8 cellular contexts compared by ENCODE assay signal in the genomic region with DNA sequence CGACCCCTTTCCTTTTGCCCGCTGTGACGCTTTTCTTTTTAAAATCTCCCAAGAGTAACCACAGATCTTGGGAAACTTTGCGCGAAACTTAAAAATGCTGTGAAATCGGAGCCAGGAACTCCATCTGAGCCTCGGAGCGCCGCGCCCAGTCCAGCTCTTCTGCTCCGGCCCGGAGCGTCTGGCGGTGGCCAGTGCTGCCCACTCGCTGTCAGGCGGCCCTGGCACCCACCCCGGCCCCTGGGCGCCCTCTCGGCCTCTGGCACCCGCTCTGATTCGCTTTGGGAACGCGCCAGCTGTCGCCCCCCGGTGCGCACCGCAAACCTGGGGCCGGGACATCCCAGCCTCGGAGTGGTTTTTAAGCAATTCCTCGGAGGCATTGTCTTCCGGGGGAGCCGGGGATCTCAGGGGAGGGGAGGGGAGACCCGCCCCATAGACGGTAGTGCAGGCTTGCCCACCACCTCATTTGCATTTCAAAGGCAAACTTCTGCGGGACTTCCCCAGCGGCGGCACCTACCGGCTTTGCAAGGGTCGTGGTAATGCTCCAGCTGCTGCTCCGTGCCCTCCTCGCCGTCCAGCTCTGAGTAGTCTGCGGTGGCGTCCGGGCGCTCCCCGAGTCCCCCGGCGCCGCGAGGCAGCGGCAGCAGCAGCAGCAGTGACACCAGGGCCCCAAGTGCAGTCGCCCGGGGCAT. TPM values are rescaled to one million over a fixed set of nuclear protein-coding genes. Genes with fewer than 3 reads are reported as not detected.
A peak's percentile ranks its signal among the peaks of the same experiment; 100 is the strongest.
DNase-seq lines count a peak whose midpoint lies in the region; ATAC-seq and TF ChIP-seq lines count a peak whose summit lies in the region.

No MANE protein-coding gene starts in this region.

- no peak overlapping the region for H3K4ac ChIP-seq in IMR-90 (ENCODE audit: low read depth, low read length)

- no peak overlapping the region for H3K14ac ChIP-seq in IMR-90 (replicated peaks; ENCODE audit: low read depth, low read length)

- no peak overlapping the region for H2BK120ac ChIP-seq in IMR-90 (ENCODE audit: low read depth, low read length)

- H2BK15ac ChIP-seq in IMR-90 (ENCODE audit: low read depth, low read length) = no peak overlapping the region

- H3K4me1 ChIP-seq in IMR-90 (ENCODE audit: control insufficient read depth, insufficient read depth, low read length) (no peaks in the 10 kb centered on the region; the same call in 1 of the 2 replicates), right cardiac atrium (ENCODE audit: control insufficient read depth, insufficient read depth, low read length) (peaks cover 4% of the 10 kb centered on the region), skeletal muscle tissue (ENCODE audit: control insufficient read depth in 3 of 3, insufficient read depth in 3 of 3, low read length in 3 of 3) (peaks cover 19 to 35% (median 27%) of the 10 kb centered on the region in 3 donors)

- CTCF ChIA-PET in IMR-90 (lab: Yijun Ruan, JAX) = interaction anchor here (0.9 to 2.2 kb wide), 7 partner anchors 10 to 141 kb away, joined by 3 to 9 read pairs (median 5); no protein-coding TSS in a partner anchor

- WGBS in IMR-90 (ENCODE audit: extremely low coverage in 2 of 2, insufficient read length in 1 of 2), 2 experiments = 1% methylated on average over 14 of the region's 54 CpGs; no CpG with 5 or more reads in 1 of the 2 experiments
- WGBS in right cardiac atrium = under 1% methylated on average over 54 of the region's 54 CpGs

- peak; percentile 5; the same call in 1 of the 2 replicates for ATAC-seq in IMR-90 (ENCODE audit: low read depth)
- peak; percentile 38 to 51 for ATAC-seq in right cardiac atrium

- no peak overlapping the region for H2BK20ac ChIP-seq in IMR-90 (ENCODE audit: low read depth, low read length)

- no peak overlapping the region for H4K91ac ChIP-seq in IMR-90 (ENCODE audit: insufficient read depth, low read depth, low read length)

- peaks cover under 1% of the 10 kb centered on the region; the same call in 1 of the 2 replicates for H3K36me3 ChIP-seq in IMR-90 (ENCODE audit: control insufficient read depth, insufficient read depth, low read length)
- H3K36me3 ChIP-seq in skeletal muscle tissue (ENCODE audit: control insufficient read depth in 3 of 3, insufficient read depth in 3 of 3, low read length in 3 of 3) = no peaks in the 10 kb centered on the region

- no peak for TF ChIP-seq POLR2A in IMR-90 (IDR thresholded peaks at IDR 0.05; ENCODE audit: low read depth, low read length)

- H3K9me3 ChIP-seq in IMR-90 (ENCODE audit: control insufficient read depth, insufficient read depth, low read length) (no peaks in the 10 kb centered on the region), right cardiac atrium (ENCODE audit: control insufficient read depth, low read length) (no peaks in the 10 kb centered on the region), skeletal muscle tissue (ENCODE audit: control insufficient read depth in 3 of 3, low read length in 3 of 3) (no peaks in the 10 kb centered on the region)

- peaks cover 8% of the 10 kb centered on the region; the same call in 1 of the 2 replicates for H3K9me1 ChIP-seq in IMR-90 (ENCODE audit: insufficient read depth, low read length)

- intact Hi-C loops in IMR-90 (cut with micrococcal nuclease) (loop anchor here (1.0 to 5.0 kb wide), 4 partner anchors 138 to 319 kb away; a partner anchor contains a TSS), right cardiac atrium (cut with DNase I) (loop anchor here (2.0 to 5.0 kb wide), 3 partner anchors 116 to 121 kb away; no protein-coding TSS in a partner anchor)

- H2AK9ac ChIP-seq in IMR-90 (replicated peaks; ENCODE audit: low read depth, low read length, poor library complexity) = peak overlapping the region; percentile 35

- H4K20me1 ChIP-seq in IMR-90 (ENCODE audit: insufficient read depth, low read length) = peaks cover 16% of the 10 kb centered on the region; the same call in 1 of the 2 replicates

- in situ Hi-C loops in IMR-90 (cut with MboI; ENCODE audit: low sequenced_read_pairs) = loop anchor here (10.0 kb wide), 1 partner anchor 118 kb away; no protein-coding TSS in a partner anchor

- dilution Hi-C loops in IMR-90 (cut with HindIII; ENCODE audit: low sequenced_read_pairs, unreplicated experiment) = no loop called here

- POLR2A ChIA-PET in IMR-90 (lab: Charles Lee; ENCODE audit: unreplicated experiment) = no interaction called here

- no peak overlapping the region for H2BK5ac ChIP-seq in IMR-90 (ENCODE audit: low read depth, low read length, poor library complexity, severe bottlenecking)

- BruUV-seq in IMR-90 (replicated peaks; lab: Mats Ljungman, UMichigan) = no TSS peak

- peaks cover 23% of the 10 kb centered on the region for H3K27me3 ChIP-seq in IMR-90 (ENCODE audit: control insufficient read depth, insufficient read depth, low read length)
- H3K27me3 ChIP-seq in right cardiac atrium (ENCODE audit: control insufficient read depth, insufficient read depth) = no peaks in the 10 kb centered on the region
- H3K27me3 ChIP-seq in skeletal muscle tissue (ENCODE audit: control insufficient read depth in 3 of 3, insufficient read depth in 3 of 3, low read length in 3 of 3) = peaks cover 0 to 4% (median 0%) of the 10 kb centered on the region in 3 donors

- H3K4me2 ChIP-seq in IMR-90 (ENCODE audit: low read depth, low read length) = peak overlapping the region; percentile 90

- H4K5ac ChIP-seq in IMR-90 (ENCODE audit: low read depth, low read length) = no peak overlapping the region

- H2AK5ac ChIP-seq in IMR-90 (ENCODE audit: low read depth, low read length) = no peak overlapping the region

- H3K9ac ChIP-seq in IMR-90 (ENCODE audit: low read depth, low read length) (no peak overlapping the region), skeletal muscle tissue (ENCODE audit: low read depth in 1 of 3, low read length in 3 of 3) (peak overlapping the region; percentile 40 to 84 (median 71))

- no peak overlapping the region for H3K56ac ChIP-seq in IMR-90 (ENCODE audit: extremely low read depth, insufficient read depth, low read length)

- H3K79me1 ChIP-seq in IMR-90 (ENCODE audit: low read depth in 1 of 2, low read length in 2 of 2) = 0 out of 4 replicates have a peak, but pooled peaks cover 0 to 6% of the 10 kb centered on the region in 2 experiments

- TF ChIP-seq RAD21 in IMR-90 (IDR thresholded peaks at IDR 0.05; ENCODE audit: low read length) = no peak

- peak; percentile 34 for DNase-seq in AG10803 (ENCODE audit: low read depth)
- peak; percentile 39 for DNase-seq in GM19238 (ENCODE audit: insufficient read length, low spot score)
- peak; percentile 11 for DNase-seq in IMR-90
- DNase-seq in activated naive CD4-positive, alpha-beta T cell treated with anti-CD3 and anti-CD28 coated beads, Interleukin-2, amount 50 U/mL, for 16 hours = peak; percentile 29
- peak; percentile 20 to 66 (median 66) for DNase-seq in right cardiac atrium
- DNase-seq in NCI-H82 treated with DMSO at 0.1 percent for 48 hours (lab: John Stamatoyannopoulos, UW; ENCODE audit: unreplicated experiment) = no peak
- no peak for DNase-seq in HuH-7 (ENCODE audit: low spot score)

- H4K8ac ChIP-seq in IMR-90 (ENCODE audit: low read depth in 2 of 2, low read length in 2 of 2) = no peak overlapping the region

- no peak overlapping the region for H3K18ac ChIP-seq in IMR-90 (ENCODE audit: low read depth, low read length)

- peak overlapping the region; percentile 90 for H2AFZ ChIP-seq in IMR-90 (replicated peaks; ENCODE audit: low read length, poor library complexity)

- H3K27ac ChIP-seq in IMR-90 (ENCODE audit: insufficient read depth, low read length) (no peak overlapping the region), right cardiac atrium (ENCODE audit: low read length) (no peak overlapping the region), skeletal muscle tissue (ENCODE audit: low read depth, low read length) (no peak overlapping the region)

- no peak overlapping the region for H3K23ac ChIP-seq in IMR-90 (ENCODE audit: low read depth, low read length)

- no peak for TF ChIP-seq CTCF in AG10803 (conservative IDR thresholded peaks at IDR 0.05; ENCODE audit: low read length)
- no peak for TF ChIP-seq CTCF in IMR-90 (conservative IDR thresholded peaks at IDR 0.05; ENCODE audit: low read depth, low read length)

- peak overlapping the region; percentile 57 for H3K4me3 ChIP-seq in AG10803 (ENCODE audit: low read length)
- peak overlapping the region; percentile 32 for H3K4me3 ChIP-seq in IMR-90 (ENCODE audit: insufficient read depth, low read depth, low read length)
- peak overlapping the region; percentile 54 for H3K4me3 ChIP-seq in right cardiac atrium (ENCODE audit: low read length)
- H3K4me3 ChIP-seq in skeletal muscle tissue (ENCODE audit: low read length in 3 of 3) = peak overlapping the region; percentile 68 to 77 (median 75)

TF ChIP-seq in IMR-90, 13 proteins besides CTCF, POLR2A, EP300 and RAD21 (continues in another document):
- TF ChIP-seq CHD1 (IDR thresholded peaks at IDR 0.05; ENCODE audit: low read depth, low read length) (no peak), MAFK (IDR thresholded peaks at IDR 0.05; ENCODE audit: low read depth, low read length) (no peak), FOS (IDR thresholded peaks at IDR 0.05; ENCODE audit: low read depth, low read length) (no peak), RCOR1 (IDR thresholded peaks at IDR 0.05; ENCODE audit: insufficient replicate concordance, low read length) (no peak), NFE2L2 (IDR thresholded peaks at IDR 0.05; ENCODE audit: low read depth, low read length) (no peak), BHLHE40 (IDR thresholded peaks at IDR 0.05; ENCODE audit: low read depth, low read length) (no peak)
- TF ChIP-seq, protein P1, sequence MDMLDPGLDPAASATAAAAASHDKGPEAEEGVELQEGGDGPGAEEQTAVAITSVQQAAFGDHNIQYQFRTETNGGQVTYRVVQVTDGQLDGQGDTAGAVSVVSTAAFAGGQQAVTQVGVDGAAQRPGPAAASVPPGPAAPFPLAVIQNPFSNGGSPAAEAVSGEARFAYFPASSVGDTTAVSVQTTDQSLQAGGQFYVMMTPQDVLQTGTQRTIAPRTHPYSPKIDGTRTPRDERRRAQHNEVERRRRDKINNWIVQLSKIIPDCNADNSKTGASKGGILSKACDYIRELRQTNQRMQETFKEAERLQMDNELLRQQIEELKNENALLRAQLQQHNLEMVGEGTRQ (IDR thresholded peaks at IDR 0.05; ENCODE audit: low read depth, low read length) = no peak

RNA-seq across cellular contexts. Expression of a gene that starts 0.6 kb away (rescaled TPM):
- total RNA-seq in IMR-90 (2012; rRNA removed) (under 0.01 TPM in 2 replicates), right cardiac atrium (1 to 10 TPM; 1.4 to 5.2 (median 2.6) TPM), skeletal muscle tissue (0.52 TPM)
- polyA plus RNA-seq in IMR-90 (2012; rRNA removed) (0.03 and 0.05 TPM in 2 replicates), right cardiac atrium (1.9 TPM)
- polyA plus RNA-seq in IMR-90 (2012; cell fraction: cytosol; rRNA removed) = 0.13 TPM in 1 of 2 replicates, not detected in the other
- 0.01 and 0.21 TPM in 2 replicates for polyA plus RNA-seq in IMR-90 (2012; cell fraction: nucleus; rRNA removed; ENCODE audit: low replicate concordance)

Comparison
In these comparisons a context has a peak if more than half of its experiments do, and no peak if none do; other contexts are left out.
1. DNase-seq: peak in AG10803 (single experiment), GM19238 (single experiment), IMR-90 (single experiment), activated naive CD4-positive, alpha-beta T cell treated with anti-CD3 and anti-CD28 coated beads, Interleukin-2, amount 50 U/mL, for 16 hours (single experiment) and right cardiac atrium (3 of 3); none in NCI-H82 treated with DMSO at 0.1 percent for 48 hours (single experiment) and HuH-7 (single experiment).
2. Peak in every context shown above with its lines, with median percentiles within 50 percentile points of each other: H3K4me3 ChIP-seq.